ENCODE assay signal across 4 cellular contexts in genomic region chr4:98462487-98462886, GRCh38.
TF ChIP-seq lines count a peak whose summit lies in the region.

No MANE protein-coding gene starts in this region.

TF ChIP-seq in HepG2, 621 proteins besides CTCF, POLR2A, EP300 and RAD21:
- no peak for TF ChIP-seq CERS6 (CRISPR knock-in tag; IDR thresholded peaks at IDR 0.05)
- no peak for TF ChIP-seq ATF7-NPFF (CRISPR knock-in tag; IDR thresholded peaks at IDR 0.05; ENCODE audit: low read depth)
- TF ChIP-seq DPF2 (CRISPR knock-in tag; IDR thresholded peaks at IDR 0.05; ENCODE audit: borderline replicate concordance, low read depth): no peak
- TF ChIP-seq GATAD1 (CRISPR knock-in tag; IDR thresholded peaks at IDR 0.05): no peak
- TF ChIP-seq HHEX (CRISPR knock-in tag; IDR thresholded peaks at IDR 0.05): no peak
- no peak for TF ChIP-seq MAFF (IDR thresholded peaks at IDR 0.05; ENCODE audit: low read depth, low read length)
- TF ChIP-seq PRDM4 (CRISPR knock-in tag; IDR thresholded peaks at IDR 0.05; ENCODE audit: borderline replicate concordance): no peak
- no peak for TF ChIP-seq ZSCAN21 (CRISPR knock-in tag; IDR thresholded peaks at IDR 0.05; ENCODE audit: borderline replicate concordance)
- peak; percentile 90 for TF ChIP-seq ATF7 (IDR thresholded peaks at IDR 0.05)
- TF ChIP-seq ATF7 (CRISPR knock-in tag; IDR thresholded peaks at IDR 0.05): no peak
- peak; percentile 86 for TF ChIP-seq CREB1 (IDR thresholded peaks at IDR 0.05)
- TF ChIP-seq CREB1 (CRISPR knock-in tag; IDR thresholded peaks at IDR 0.05): no peak
- no peak for TF ChIP-seq SCMH1 (CRISPR knock-in tag; IDR thresholded peaks at IDR 0.05; ENCODE audit: borderline replicate concordance)
- TF ChIP-seq ZFP36 (IDR thresholded peaks at IDR 0.05; ENCODE audit: borderline replicate concordance, low read depth, low read length, partially characterized antibody): no peak
- no peak for TF ChIP-seq ZNF430 (CRISPR knock-in tag; IDR thresholded peaks at IDR 0.05)

TF ChIP-seq in HEK293, 187 proteins besides CTCF, POLR2A, EP300 and RAD21:
- TF ChIP-seq ATF2 (tag by site-specific recombination; IDR thresholded peaks at IDR 0.05; ENCODE audit: low read depth) (peak; percentile 67; the same call in 1 of the 2 replicates), ZNF175 (tag by site-specific recombination; IDR thresholded peaks at IDR 0.05) (no peak)

TF ChIP-seq in K562, 482 proteins besides CTCF, POLR2A, EP300 and RAD21:
- TF ChIP-seq STAT5A (IDR thresholded peaks at IDR 0.05; ENCODE audit: borderline replicate concordance, low read length) (no peak), ILF3 (IDR thresholded peaks at IDR 0.05; ENCODE audit: borderline replicate concordance) (no peak), ZNF217 (CRISPR knock-in tag; IDR thresholded peaks at IDR 0.05) (no peak), ATF1 (CRISPR knock-in tag; IDR thresholded peaks at IDR 0.05) (no peak), ATF1 (tag; IDR thresholded peaks at IDR 0.05) (peak; percentile 70), ZNF280B (CRISPR knock-in tag; IDR thresholded peaks at IDR 0.05) (no peak), BACH1 (tag; IDR thresholded peaks at IDR 0.05) (no peak), JUND (IDR thresholded peaks at IDR 0.05; ENCODE audit: borderline replicate concordance, low read depth, low read length) (no peak), JUND (tag; IDR thresholded peaks at IDR 0.05; ENCODE audit: borderline replicate concordance, low read depth, low read length) (peak; percentile 47; the same call in 1 of the 3 replicates), CREB1 (IDR thresholded peaks at IDR 0.05) (peak; percentile 33; the same call in 1 of the 2 replicates), CREB1 (CRISPR knock-in tag; IDR thresholded peaks at IDR 0.05) (no peak), JUNB (CRISPR knock-in tag; conservative IDR thresholded peaks at IDR 0.05) (peak; percentile 68; the same call in 1 of the 2 replicates), ARHGAP35 (IDR thresholded peaks at IDR 0.05; ENCODE audit: partially characterized antibody) (no peak), ATF3 (IDR thresholded peaks at IDR 0.05) (peak; percentile 80), ATF3 (CRISPR knock-in tag; conservative IDR thresholded peaks at IDR 0.05) (no peak)

TF ChIP-seq in endothelial cell of umbilical vein, 7 proteins besides CTCF, POLR2A, EP300 and RAD21:
- TF ChIP-seq JUN (IDR thresholded peaks at IDR 0.05; ENCODE audit: borderline replicate concordance, insufficient read depth, insufficient read length, low read depth): peak; percentile 41
- no peak for TF ChIP-seq FOS (IDR thresholded peaks at IDR 0.05; ENCODE audit: borderline replicate concordance, insufficient read depth, low read length)
